7 cellular contexts compared by ENCODE assay signal in the genomic region with DNA sequence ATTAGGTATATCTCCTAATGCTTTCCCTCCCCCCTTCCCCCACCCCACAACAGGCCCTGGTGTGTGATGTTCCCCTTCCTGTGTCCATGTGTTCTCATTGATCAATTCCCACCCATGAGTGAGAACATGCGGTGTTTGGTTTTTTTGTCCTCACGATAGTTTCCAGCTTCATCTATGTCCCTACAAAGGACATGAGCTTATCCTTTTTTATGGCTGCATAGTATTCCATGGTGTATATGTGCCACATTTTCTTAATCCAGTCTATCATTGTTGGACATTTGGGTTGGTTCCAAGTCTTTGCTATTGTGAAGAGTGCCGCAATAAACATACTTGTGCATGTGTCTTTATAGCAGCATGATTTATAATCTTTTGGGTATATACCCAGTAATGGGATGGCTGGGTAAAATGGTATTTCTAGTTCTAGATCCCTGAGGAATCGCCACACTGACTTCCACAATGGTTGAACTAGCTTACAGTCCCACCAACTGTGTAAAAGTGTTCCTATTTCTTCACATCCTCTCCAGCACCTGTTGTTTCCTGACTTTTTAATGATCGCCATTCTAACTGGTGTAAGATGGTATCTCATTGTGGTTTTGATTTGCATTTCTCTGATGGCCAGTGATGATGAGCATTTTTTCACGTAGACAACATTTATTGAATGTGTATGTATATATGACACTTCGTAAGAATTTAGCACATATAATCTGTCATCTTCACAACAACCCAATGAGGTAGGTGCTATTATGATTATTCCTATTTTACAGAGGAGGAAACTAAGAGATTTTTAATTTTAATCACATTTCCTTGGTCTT. TPM values are rescaled to one million over a fixed set of nuclear protein-coding genes. Genes with fewer than 3 reads are reported as not detected.
A peak's percentile ranks its signal among the peaks of the same experiment; 100 is the strongest.
DNase-seq lines count a peak whose midpoint lies in the region; ATAC-seq and TF ChIP-seq lines count a peak whose summit lies in the region.
"Not testable (repeated sequence)": the region's sequence is repeated elsewhere in the genome, so short reads cannot be mapped to it uniquely, and the experiment has no call there.

No MANE protein-coding gene starts in this region.

- POLR2A ChIA-PET in HEK293 (lab: Yijun Ruan, JAX): not testable (repeated sequence)
- POLR2A ChIA-PET in OCI-LY7 (lab: Charles Lee): interaction anchor here (0.6 to 0.7 kb wide), 3 partner anchors 10 to 293 kb away, joined by 3 read pairs; no protein-coding TSS in a partner anchor

- peak overlapping the region; percentile 48 for H3K4me3 Mint-ChIP-seq in activated CD4-positive, alpha-beta T cell treated with anti-CD3 and anti-CD28 coated beads, Interleukin-2, amount 10 ng/mL, durations not matched to agents 24 days and 14 days
- H3K4me3 Mint-ChIP-seq in activated T-cell treated with anti-CD3 and anti-CD28 coated beads, Interleukin-2, amount 50 U/mL, for 72 hours: peak overlapping the region; percentile 59 to 78
- H3K4me3 Mint-ChIP-seq in activated naive CD8-positive, alpha-beta T cell: peak overlapping the region; percentile 57
- H3K4me3 Mint-ChIP-seq in central memory CD8-positive, alpha-beta T cell; progenitor cell of endocrine pancreas (ENCODE audit: low read depth): not testable (repeated sequence)

- H3K27ac ChIP-seq in HEK293 (ENCODE audit: extremely low read depth, low read depth, low read length): not testable (repeated sequence)
- peak overlapping the region; percentile 33 for H3K27ac ChIP-seq in OCI-LY7 (ENCODE audit: low read depth, low read length, poor library complexity, severe bottlenecking)

- H3K4me1 ChIP-seq in HEK293 (ENCODE audit: control insufficient read depth, insufficient read depth, low read length) (peaks cover 22% of the 10 kb centered on the region), OCI-LY7 (ENCODE audit: insufficient read depth, low read length, poor library complexity, severe bottlenecking) (peaks cover 56% of the 10 kb centered on the region)

- peaks cover 3 to 17% of the 10 kb centered on the region in 2 experiments for H3K36me3 ChIP-seq in HEK293 (ENCODE audit: control insufficient read depth in 2 of 2, insufficient read depth in 1 of 2, low read length in 2 of 2)
- peaks cover 95% of the 10 kb centered on the region for H3K36me3 ChIP-seq in OCI-LY7 (ENCODE audit: insufficient read depth, low read length)

- not testable (repeated sequence) for DNase-seq in OCI-LY7 (ENCODE audit: low spot score); activated T-cell treated with anti-CD3 and anti-CD28 coated beads, Interleukin-2, amount 50 U/mL, for 72 hours; central memory CD8-positive, alpha-beta T cell (ENCODE audit: low spot score in 2 of 2); progenitor cell of endocrine pancreas (ENCODE audit: low spot score, unreplicated experiment)
- DNase-seq in activated CD4-positive, alpha-beta T cell treated with anti-CD3 and anti-CD28 coated beads, Interleukin-2, amount 10 ng/mL, durations not matched to agents 24 days and 14 days: peak; percentile 44

- CTCF ChIA-PET in HEK293 (lab: Yijun Ruan, JAX); OCI-LY7 (lab: Charles Lee; ENCODE audit: unreplicated experiment): not testable (repeated sequence)

- not testable (repeated sequence) for BruUV-seq in OCI-LY7 (replicated peaks; lab: Mats Ljungman, UMichigan)

- intact Hi-C loops in OCI-LY7 (cut with micrococcal nuclease; ENCODE audit: unreplicated experiment): loop anchor here (5.0 to 10.0 kb wide), 3 partner anchors 335 to 537 kb away; partner anchors contain the start of gene BCL11A
- intact Hi-C loops in activated CD4-positive, alpha-beta T cell treated with anti-CD3 and anti-CD28 coated beads, Interleukin-2, amount 10 ng/mL, durations not matched to agents 24 days and 14 days (cut with micrococcal nuclease): not testable (repeated sequence)

- peaks cover 28% of the 10 kb centered on the region for H4K20me1 ChIP-seq in OCI-LY7 (ENCODE audit: insufficient read depth, low read length)

- not testable (repeated sequence) for H3K27me3 Mint-ChIP-seq in activated CD4-positive, alpha-beta T cell treated with anti-CD3 and anti-CD28 coated beads, Interleukin-2, amount 10 ng/mL, durations not matched to agents 24 days and 14 days; activated T-cell treated with anti-CD3 and anti-CD28 coated beads, Interleukin-2, amount 50 U/mL, for 72 hours (ENCODE audit: low read depth); activated naive CD8-positive, alpha-beta T cell; central memory CD8-positive, alpha-beta T cell; progenitor cell of endocrine pancreas

- H3K4me1 Mint-ChIP-seq in activated CD4-positive, alpha-beta T cell treated with anti-CD3 and anti-CD28 coated beads, Interleukin-2, amount 10 ng/mL, durations not matched to agents 24 days and 14 days: peaks cover 53% of the 10 kb centered on the region
- peaks cover 72% of the 10 kb centered on the region for H3K4me1 Mint-ChIP-seq in activated T-cell treated with anti-CD3 and anti-CD28 coated beads, Interleukin-2, amount 50 U/mL, for 72 hours (ENCODE audit: low read depth)
- peaks cover 75% of the 10 kb centered on the region for H3K4me1 Mint-ChIP-seq in activated naive CD8-positive, alpha-beta T cell (ENCODE audit: low read depth)
- peaks cover 68% of the 10 kb centered on the region for H3K4me1 Mint-ChIP-seq in central memory CD8-positive, alpha-beta T cell
- H3K4me1 Mint-ChIP-seq in progenitor cell of endocrine pancreas (ENCODE audit: low read depth): peaks cover 14% of the 10 kb centered on the region

- peaks cover 66% of the 10 kb centered on the region for H3K36me3 Mint-ChIP-seq in activated CD4-positive, alpha-beta T cell treated with anti-CD3 and anti-CD28 coated beads, Interleukin-2, amount 10 ng/mL, durations not matched to agents 24 days and 14 days (ENCODE audit: low read depth)
- H3K36me3 Mint-ChIP-seq in activated T-cell treated with anti-CD3 and anti-CD28 coated beads, Interleukin-2, amount 50 U/mL, for 72 hours (ENCODE audit: insufficient read depth in 2 of 2): peaks cover 15 to 49% of the 10 kb centered on the region in 2 donors
- peaks cover 34% of the 10 kb centered on the region for H3K36me3 Mint-ChIP-seq in activated naive CD8-positive, alpha-beta T cell
- H3K36me3 Mint-ChIP-seq in central memory CD8-positive, alpha-beta T cell (ENCODE audit: insufficient read depth): peaks cover 43% of the 10 kb centered on the region
- H3K36me3 Mint-ChIP-seq in progenitor cell of endocrine pancreas (ENCODE audit: insufficient read depth): peaks cover 13% of the 10 kb centered on the region

- not testable (repeated sequence) for H3K4me3 ChIP-seq in HEK293 (ENCODE audit: low read depth, low read length); OCI-LY7 (ENCODE audit: low read depth, low read length, poor library complexity, severe bottlenecking)

- not testable (repeated sequence) for ATAC-seq in activated T-cell treated with anti-CD3 and anti-CD28 coated beads, Interleukin-2, amount 50 U/mL, for 72 hours (replicated peaks in 1 of 2); central memory CD8-positive, alpha-beta T cell (replicated peaks; ENCODE audit: extremely low read depth, poor library complexity, severe bottlenecking)

- H3K27ac Mint-ChIP-seq in activated CD4-positive, alpha-beta T cell treated with anti-CD3 and anti-CD28 coated beads, Interleukin-2, amount 10 ng/mL, durations not matched to agents 24 days and 14 days: peak overlapping the region; percentile 42
- H3K27ac Mint-ChIP-seq in activated T-cell treated with anti-CD3 and anti-CD28 coated beads, Interleukin-2, amount 50 U/mL, for 72 hours: peak overlapping the region; percentile 82
- peak overlapping the region; percentile 64 for H3K27ac Mint-ChIP-seq in activated naive CD8-positive, alpha-beta T cell
- H3K27ac Mint-ChIP-seq in central memory CD8-positive, alpha-beta T cell (ENCODE audit: low read depth): peak overlapping the region; percentile 61
- peak overlapping the region; percentile 57 for H3K27ac Mint-ChIP-seq in progenitor cell of endocrine pancreas

- TF ChIP-seq CTCF in HEK293 (tag by site-specific recombination; IDR thresholded peaks at IDR 0.05); OCI-LY7 (conservative IDR thresholded peaks at IDR 0.05; ENCODE audit: low read length); progenitor cell of endocrine pancreas (IDR thresholded peaks at IDR 0.05; ENCODE audit: unreplicated experiment): not testable (repeated sequence)

- not testable (repeated sequence) for H3K9me2 ChIP-seq in OCI-LY7 (ENCODE audit: insufficient read depth, low read length)

- H2AFZ ChIP-seq in OCI-LY7 (ENCODE audit: low read length): not testable (repeated sequence)

- H3K4me2 ChIP-seq in OCI-LY7 (ENCODE audit: low read length): peak overlapping the region; percentile 24; the same call in 1 of the 2 replicates

- H3K9me3 Mint-ChIP-seq in activated CD4-positive, alpha-beta T cell treated with anti-CD3 and anti-CD28 coated beads, Interleukin-2, amount 10 ng/mL, durations not matched to agents 24 days and 14 days; activated T-cell treated with anti-CD3 and anti-CD28 coated beads, Interleukin-2, amount 50 U/mL, for 72 hours; activated naive CD8-positive, alpha-beta T cell (ENCODE audit: low read depth); central memory CD8-positive, alpha-beta T cell; progenitor cell of endocrine pancreas (ENCODE audit: low read depth): not testable (repeated sequence)

- not testable (repeated sequence) for H3K9me3 ChIP-seq in HEK293 (ENCODE audit: control insufficient read depth, insufficient read depth, low read depth, low read length); OCI-LY7 (ENCODE audit: low read length)

- peaks cover 98% of the 10 kb centered on the region for H3K79me2 ChIP-seq in OCI-LY7 (ENCODE audit: insufficient read depth, low read depth, low read length)

TF ChIP-seq in HEK293, 187 proteins besides CTCF, POLR2A, EP300 and RAD21 (continues in another document):
- TF ChIP-seq ZNF146 (tag by site-specific recombination; IDR thresholded peaks at IDR 0.05) (peak; percentile 98), ZNF184 (tag by site-specific recombination; IDR thresholded peaks at IDR 0.05) (peak; percentile 74; the same call in 1 of the 2 replicates), SCRT1 (tag by site-specific recombination; IDR thresholded peaks at IDR 0.05; ENCODE audit: borderline replicate concordance) (0 out of 2 replicates have a peak, but pooled peaks have one; percentile 16)

RNA-seq across cellular contexts. Expression of gene REL, which starts 8.4 kb away (rescaled TPM):
- 49.9 and 50.2 TPM in 2 replicates for total RNA-seq in OCI-LY7 (2014; rRNA removed; shearing (Covaris generic))
- total RNA-seq in OCI-LY7 (2022) (81.1 and 82.7 TPM in 2 replicates), progenitor cell of endocrine pancreas (11.9 and 12.3 TPM in 2 replicates)
- 84.9 and 88.7 TPM in 2 replicates for total RNA-seq in activated CD4-positive, alpha-beta T cell treated with anti-CD3 and anti-CD28 coated beads, Interleukin-2, amount 10 ng/mL, durations not matched to agents 24 days and 14 days
- 10 to 100 TPM; 72.6 to 81.0 TPM for total RNA-seq in activated T-cell treated with anti-CD3 and anti-CD28 coated beads, Interleukin-2, amount 50 U/mL, for 72 hours
